Comparison of ENCODE assay signal across 20 cellular contexts in genomic region chr7:122768827-122769226, GRCh38.
A peak's percentile ranks its signal among the peaks of the same experiment; 100 is the strongest.
DNase-seq lines count a peak whose midpoint lies in the region; ATAC-seq and TF ChIP-seq lines count a peak whose summit lies in the region.
"Had no signal": no experiment of that assay in that cellular context is flagged by ENCODE, and none has a peak within 500 bp of the region (broad histone marks: within the 10 kb centered on the region; RNA-seq: fewer than 3 reads in every experiment).

No MANE protein-coding gene starts in this region.

- H3K9me2 ChIP-seq in neural cell (ENCODE audit: insufficient read depth, low read length): no peaks in the 10 kb centered on the region
- no peaks in the 10 kb centered on the region for H3K9me2 ChIP-seq in GM23338 (ENCODE audit: insufficient read depth)

- H3K36me3 ChIP-seq in neural cell (ENCODE audit: insufficient read depth, low read length): no peaks in the 10 kb centered on the region
- no peaks in the 10 kb centered on the region for H3K36me3 ChIP-seq in uterus
- no peaks in the 10 kb centered on the region for H3K36me3 ChIP-seq in GM23338 (ENCODE audit: insufficient read depth)
- H3K36me3 ChIP-seq: BLaER1 had no signal

- H3K18ac ChIP-seq in H9 (ENCODE audit: insufficient read length, low read depth, low read length): no peak overlapping the region

- H3K27me3 ChIP-seq in H9 (ENCODE audit: insufficient read depth, low read length) (no peaks in the 10 kb centered on the region), neural cell (ENCODE audit: insufficient read depth, low read depth, low read length) (no peaks in the 10 kb centered on the region), uterus (no peaks in the 10 kb centered on the region), GM23338 (ENCODE audit: insufficient read depth) (no peaks in the 10 kb centered on the region)
- H3K27me3 ChIP-seq: BLaER1 had no signal

- H3K4ac ChIP-seq in H9 (ENCODE audit: low read depth, low read length): no peak overlapping the region

- no peak overlapping the region for H2BK12ac ChIP-seq in H9 (ENCODE audit: insufficient read length, low read depth, low read length)

- H3K23ac ChIP-seq in H9 (ENCODE audit: insufficient read length, low read depth, low read length): no peak overlapping the region

- no peaks in the 10 kb centered on the region for H3K9me3 Mint-ChIP-seq in H9
- H3K9me3 Mint-ChIP-seq in brain: peaks cover 0 to 3% (median 0%) of the 10 kb centered on the region in 5 experiments
- H3K9me3 Mint-ChIP-seq in stimulated activated naive B cell treated with anti-CD40 and anti-IgM and Interleukin-4, amounts not matched to agents 10 μg/mL and 1 μg/mL and 100 μg/mL, for 72 hours: peaks cover 0 to 4% of the 10 kb centered on the region in 2 donors
- no peaks in the 10 kb centered on the region for H3K9me3 Mint-ChIP-seq in GM23338

- no peak overlapping the region for H3K56ac ChIP-seq in H9 (ENCODE audit: insufficient read length, low read depth, low read length)

- no peak for TF ChIP-seq RAD21 in neural cell (conservative IDR thresholded peaks at IDR 0.05)

- no peak overlapping the region for H3T11ph ChIP-seq in H9 (ENCODE audit: low read length)

- H3K27me3 Mint-ChIP-seq in H9 (ENCODE audit: low read depth): no peaks in the 10 kb centered on the region
- H3K27me3 Mint-ChIP-seq in brain: no peaks in the 10 kb centered on the region
- H3K27me3 Mint-ChIP-seq in stimulated activated naive B cell treated with anti-CD40 and anti-IgM and Interleukin-4, amounts not matched to agents 10 μg/mL and 1 μg/mL and 100 μg/mL, for 72 hours: no peaks in the 10 kb centered on the region
- H3K27me3 Mint-ChIP-seq in GM23338 (ENCODE audit: insufficient read depth, low read depth, poor library complexity): no peaks in the 10 kb centered on the region
- H3K27me3 Mint-ChIP-seq: CD4-positive, alpha-beta memory T cell had no signal

- no peak overlapping the region for H3K9ac ChIP-seq in H9 (ENCODE audit: extremely low read depth, insufficient read length, low read length)
- H3K9ac ChIP-seq in neural cell (ENCODE audit: low read length): no peak overlapping the region
- H3K9ac ChIP-seq: BLaER1 had no signal

- H3K4me1 ChIP-seq in H9 (ENCODE audit: insufficient read depth, low read length) (peaks cover 2% of the 10 kb centered on the region; the same call in 1 of the 2 replicates), uterus (no peaks in the 10 kb centered on the region), GM23338 (ENCODE audit: insufficient read depth) (peaks cover 23% of the 10 kb centered on the region)
- H3K4me1 ChIP-seq: A549, BLaER1 had no signal

- TF ChIP-seq CTCF in H9 (conservative IDR thresholded peaks at IDR 0.05) (no peak), brain (conservative IDR thresholded peaks at IDR 0.05) (no peak), neural cell (IDR thresholded peaks at IDR 0.05; ENCODE audit: poor library complexity, severe bottlenecking) (no peak), uterus (IDR thresholded peaks at IDR 0.05) (no peak), GM23338 (conservative IDR thresholded peaks at IDR 0.05; ENCODE audit: low read depth in 2 of 2) (no peak)

- no peak overlapping the region for H4K5ac ChIP-seq in H9 (ENCODE audit: insufficient read length, low read depth, low read length)

- no peaks in the 10 kb centered on the region for H3F3A ChIP-seq in neural cell (ENCODE audit: insufficient read depth, low read length, poor library complexity, severe bottlenecking)
- no peaks in the 10 kb centered on the region for H3F3A ChIP-seq in GM23338 (replicated peaks; ENCODE audit: low read depth)

- no peak overlapping the region for H3K14ac ChIP-seq in H9 (ENCODE audit: insufficient read depth, low read length)

- H3K4me3 Mint-ChIP-seq in H9: no peak overlapping the region
- peak overlapping the region in 1 of 5 experiments; percentile 11 for H3K4me3 Mint-ChIP-seq in brain
- H3K4me3 Mint-ChIP-seq in stimulated activated naive B cell treated with anti-CD40 and anti-IgM and Interleukin-4, amounts not matched to agents 10 μg/mL and 1 μg/mL and 100 μg/mL, for 72 hours: no peak overlapping the region
- no peak overlapping the region for H3K4me3 Mint-ChIP-seq in GM23338
- H3K4me3 Mint-ChIP-seq: CD14-positive monocyte; CD4-positive, alpha-beta memory T cell; HFFc6 had no signal

- no peak for ATAC-seq in stimulated activated naive B cell treated with anti-CD40 and anti-IgM and Interleukin-4, amounts not matched to agents 10 μg/mL and 1 μg/mL and 100 μg/mL, for 72 hours (replicated peaks)
- ATAC-seq in GM23338: no peak
- ATAC-seq: A549, HCT116 had no signal

- no peaks in the 10 kb centered on the region for H3K79me1 ChIP-seq in H9 (ENCODE audit: insufficient read depth, low read depth, low read length, poor library complexity, severe bottlenecking)

- H2BK15ac ChIP-seq in H9 (ENCODE audit: low read depth, low read length): no peak overlapping the region

- no peak overlapping the region for H2AK5ac ChIP-seq in H9 (ENCODE audit: insufficient read length, low read length)

- TF ChIP-seq POLR2A in uterus (IDR thresholded peaks at IDR 0.05): no peak

- TF ChIP-seq EP300 in neural cell (conservative IDR thresholded peaks at IDR 0.05; ENCODE audit: poor library complexity, severe bottlenecking): peak; percentile 99

- H3K4me2 ChIP-seq in H9 (ENCODE audit: insufficient read depth, insufficient read length, low read length) (no peak overlapping the region), neural cell (ENCODE audit: low read length) (no peak overlapping the region), GM23338 (no peak overlapping the region)
- H3K4me2 ChIP-seq: A549, BLaER1 had no signal

- no peak overlapping the region for H4K8ac ChIP-seq in H9 (replicated peaks; ENCODE audit: insufficient read length, low read depth, low read length)

- H3K79me2 ChIP-seq in H9 (ENCODE audit: insufficient read depth, low read length) (no peaks in the 10 kb centered on the region), neural cell (replicated peaks; ENCODE audit: insufficient read depth, low read length) (no peaks in the 10 kb centered on the region), GM23338 (replicated peaks; ENCODE audit: insufficient read depth) (no peaks in the 10 kb centered on the region; the same call in 1 of the 2 replicates)

- H3K23me2 ChIP-seq in H9 (ENCODE audit: insufficient read length, low read depth, low read length, poor library complexity, severe bottlenecking): no peaks in the 10 kb centered on the region

- H4K91ac ChIP-seq in H9 (ENCODE audit: insufficient read length, low read depth, low read length): no peak overlapping the region

- no peaks in the 10 kb centered on the region for H4K20me1 ChIP-seq in H9 (ENCODE audit: control insufficient read depth, insufficient read depth, insufficient read length)
- no peaks in the 10 kb centered on the region for H4K20me1 ChIP-seq in neural cell (ENCODE audit: insufficient read depth)
- no peaks in the 10 kb centered on the region for H4K20me1 ChIP-seq in GM23338 (replicated peaks; ENCODE audit: insufficient read depth)
- H4K20me1 ChIP-seq: BLaER1 had no signal

- no CpG with 5 or more reads among the region's 3 CpGs for WGBS in H9 (ENCODE audit: extremely low coverage, insufficient read length, low lambda C conversion rate)

- no peak overlapping the region for H2BK120ac ChIP-seq in H9 (ENCODE audit: low read depth, low read length, poor library complexity, severe bottlenecking)

- no peaks in the 10 kb centered on the region for H3K9me3 ChIP-seq in H9 (ENCODE audit: control insufficient read depth, low read depth, low read length)
- H3K9me3 ChIP-seq in neural cell (ENCODE audit: low read length): no peaks in the 10 kb centered on the region
- H3K9me3 ChIP-seq in uterus: no peaks in the 10 kb centered on the region
- H3K9me3 ChIP-seq: A549, BLaER1 had no signal

- H3K36me3 Mint-ChIP-seq in H9 (ENCODE audit: insufficient read depth in 1 of 3, low read depth in 3 of 3) (no peaks in the 10 kb centered on the region), brain (no peaks in the 10 kb centered on the region), GM23338 (ENCODE audit: low read depth) (no peaks in the 10 kb centered on the region)
- no peaks in the 10 kb centered on the region for H3K36me3 Mint-ChIP-seq in stimulated activated naive B cell treated with anti-CD40 and anti-IgM and Interleukin-4, amounts not matched to agents 10 μg/mL and 1 μg/mL and 100 μg/mL, for 72 hours
- H3K36me3 Mint-ChIP-seq: CD14-positive monocyte; CD4-positive, alpha-beta memory T cell had no signal

- H3K4me1 Mint-ChIP-seq in H9 (peaks cover 53% of the 10 kb centered on the region in 2 experiments), brain (peaks cover 57% of the 10 kb centered on the region), GM23338 (peaks cover 52% of the 10 kb centered on the region)
- H3K4me1 Mint-ChIP-seq in stimulated activated naive B cell treated with anti-CD40 and anti-IgM and Interleukin-4, amounts not matched to agents 10 μg/mL and 1 μg/mL and 100 μg/mL, for 72 hours: no peaks in the 10 kb centered on the region
- H3K4me1 Mint-ChIP-seq: CD14-positive monocyte; CD4-positive, alpha-beta memory T cell had no signal

- intact Hi-C loops in uterus (cut with DNase I; ENCODE audit: low total_unique reads): no loop called here

- H2AFZ ChIP-seq in H9 (ENCODE audit: low read length): no peak overlapping the region
- H2AFZ ChIP-seq in neural cell (ENCODE audit: low read depth, low read length): no peak overlapping the region
- no peak overlapping the region for H2AFZ ChIP-seq in GM23338

- H2BK20ac ChIP-seq in H9 (ENCODE audit: low read depth, low read length, poor library complexity, severe bottlenecking): no peak overlapping the region

- H2BK5ac ChIP-seq in H9 (ENCODE audit: insufficient read length, low read length): no peak overlapping the region

- H3K27ac Mint-ChIP-seq in H9: peak overlapping the region in 2 of 3 experiments; percentile 16 to 50; a peak in 4 of 7 replicates
- H3K27ac Mint-ChIP-seq in brain: peak overlapping the region in 3 of 5 experiments; percentile 46 to 78 (median 49)
- no peak overlapping the region for H3K27ac Mint-ChIP-seq in stimulated activated naive B cell treated with anti-CD40 and anti-IgM and Interleukin-4, amounts not matched to agents 10 μg/mL and 1 μg/mL and 100 μg/mL, for 72 hours
- no peak overlapping the region for H3K27ac Mint-ChIP-seq in GM23338
- H3K27ac Mint-ChIP-seq: CD14-positive monocyte; CD4-positive, alpha-beta memory T cell; HFFc6 had no signal

- DNase-seq in H9 (no peak), OCI-M1 (lab: John Stamatoyannopoulos, UW) (peak; percentile 37), uterus (no peak), Ammon's horn (ENCODE audit: low spot score) (no peak), GM23338 (ENCODE audit: low spot score) (no peak)
- no peak for DNase-seq in stimulated activated naive B cell treated with anti-CD40 and anti-IgM and Interleukin-4, amounts not matched to agents 10 μg/mL and 1 μg/mL and 100 μg/mL, for 72 hours
- DNase-seq: AML-193; CD4-positive, alpha-beta memory T cell; DMS153; DMS79; GDM1; HFFc6; IMR-90 had no signal

- H3K27ac ChIP-seq in H9 (ENCODE audit: insufficient read length, low read depth, low read length): no peak overlapping the region
- no peak overlapping the region for H3K27ac ChIP-seq in neural cell (ENCODE audit: low read length)
- no peak overlapping the region for H3K27ac ChIP-seq in uterus
- no peak overlapping the region for H3K27ac ChIP-seq in GM23338 (ENCODE audit: low read depth)
- H3K27ac ChIP-seq: 22Rv1, A549, BLaER1 had no signal

- H3K4me3 ChIP-seq in neural cell (ENCODE audit: low read length) (no peak overlapping the region), uterus (no peak overlapping the region), GM23338 (no peak overlapping the region)
- H3K4me3 ChIP-seq: A549, BLaER1 had no signal

Comparison
In these comparisons a context has a peak if more than half of its experiments do, and no peak if none do; other contexts are left out.
1. H3K27ac Mint-ChIP-seq: peak in H9 (2 of 3) and brain (3 of 5); none in stimulated activated naive B cell treated with anti-CD40 and anti-IgM and Interleukin-4, amounts not matched to agents 10 μg/mL and 1 μg/mL and 100 μg/mL, for 72 hours (single experiment) and GM23338 (single experiment).